In genomic region chr11:1350086-1350725, GRCh38 we compare ENCODE assay signal across 3 cellular contexts.
TF ChIP-seq lines count a peak whose summit lies in the region.

No MANE protein-coding gene starts in this region.

TF ChIP-seq in SK-N-SH, 30 proteins besides CTCF, POLR2A, EP300 and RAD21:
- TF ChIP-seq RCOR1 (IDR thresholded peaks at IDR 0.05; ENCODE audit: low read length) (no peak), GABPA (IDR thresholded peaks at IDR 0.05; ENCODE audit: low read depth) (no peak), FOXM1 (IDR thresholded peaks at IDR 0.05; ENCODE audit: low read depth) (no peak), RXRA (IDR thresholded peaks at IDR 0.05; ENCODE audit: borderline replicate concordance, low read depth) (no peak)
- TF ChIP-seq, protein P1, sequence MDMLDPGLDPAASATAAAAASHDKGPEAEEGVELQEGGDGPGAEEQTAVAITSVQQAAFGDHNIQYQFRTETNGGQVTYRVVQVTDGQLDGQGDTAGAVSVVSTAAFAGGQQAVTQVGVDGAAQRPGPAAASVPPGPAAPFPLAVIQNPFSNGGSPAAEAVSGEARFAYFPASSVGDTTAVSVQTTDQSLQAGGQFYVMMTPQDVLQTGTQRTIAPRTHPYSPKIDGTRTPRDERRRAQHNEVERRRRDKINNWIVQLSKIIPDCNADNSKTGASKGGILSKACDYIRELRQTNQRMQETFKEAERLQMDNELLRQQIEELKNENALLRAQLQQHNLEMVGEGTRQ (IDR thresholded peaks at IDR 0.05; ENCODE audit: borderline replicate concordance, low read depth, low read length), result no peak

TF ChIP-seq in SK-N-SH treated with all-trans-retinoic acid at 6 μM for 48 hours, 23 proteins besides CTCF, POLR2A, EP300 and RAD21:
- no peak for TF ChIP-seq GLIS3 (CRISPR knock-in tag; IDR thresholded peaks at IDR 0.05)
- no peak for TF ChIP-seq TSHZ2 (CRISPR knock-in tag; IDR thresholded peaks at IDR 0.05)
- TF ChIP-seq CSDC2 (CRISPR knock-in tag; IDR thresholded peaks at IDR 0.05), result no peak
- TF ChIP-seq CSRNP3 (CRISPR knock-in tag; IDR thresholded peaks at IDR 0.05), result no peak
- no peak for TF ChIP-seq ZNF8 (CRISPR knock-in tag; IDR thresholded peaks at IDR 0.05)
- no peak for TF ChIP-seq ZC3H10 (CRISPR knock-in tag; IDR thresholded peaks at IDR 0.05)
- TF ChIP-seq TOX (CRISPR knock-in tag; IDR thresholded peaks at IDR 0.05; ENCODE audit: borderline replicate concordance), result no peak
- no peak for TF ChIP-seq ZFP30 (CRISPR knock-in tag; IDR thresholded peaks at IDR 0.05)
- no peak for TF ChIP-seq OSR1 (CRISPR knock-in tag; IDR thresholded peaks at IDR 0.05)
TF ChIP-seq in SK-N-SH treated with all-trans-retinoic acid at 6 μM for 48 hours: peak in this region for 0.

TF ChIP-seq in H1, 55 proteins besides CTCF, POLR2A, EP300 and RAD21:
- TF ChIP-seq TBP (IDR thresholded peaks at IDR 0.05; ENCODE audit: low read depth, low read length) (no peak), SAP30 (IDR thresholded peaks at IDR 0.05; ENCODE audit: insufficient read depth, insufficient replicate concordance, low read length) (no peak), CHD2 (IDR thresholded peaks at IDR 0.05; ENCODE audit: low read length) (no peak), KDM1A (IDR thresholded peaks at IDR 0.05; ENCODE audit: borderline replicate concordance, low read length) (no peak), CHD1 (IDR thresholded peaks at IDR 0.05; ENCODE audit: low read depth, low read length) (no peak), SUZ12 (IDR thresholded peaks at IDR 0.05; ENCODE audit: low read length) (no peak), FOSL1 (IDR thresholded peaks at IDR 0.05; ENCODE audit: insufficient read depth, low read depth, low read length) (no peak), RBBP5 (IDR thresholded peaks at IDR 0.05; ENCODE audit: borderline replicate concordance, low read depth, low read length) (no peak), EGR1 (IDR thresholded peaks at IDR 0.05; ENCODE audit: borderline replicate concordance, low read depth, low read length) (no peak), YY1 (IDR thresholded peaks at IDR 0.05; ENCODE audit: low read depth, low read length) (no peak), KDM5A (IDR thresholded peaks at IDR 0.05; ENCODE audit: low read length) (no peak), HDAC6 (IDR thresholded peaks at IDR 0.05; ENCODE audit: low read depth, low read length) (no peak)
